1 cellular context compared by ENCODE assay signal in the genomic region with DNA sequence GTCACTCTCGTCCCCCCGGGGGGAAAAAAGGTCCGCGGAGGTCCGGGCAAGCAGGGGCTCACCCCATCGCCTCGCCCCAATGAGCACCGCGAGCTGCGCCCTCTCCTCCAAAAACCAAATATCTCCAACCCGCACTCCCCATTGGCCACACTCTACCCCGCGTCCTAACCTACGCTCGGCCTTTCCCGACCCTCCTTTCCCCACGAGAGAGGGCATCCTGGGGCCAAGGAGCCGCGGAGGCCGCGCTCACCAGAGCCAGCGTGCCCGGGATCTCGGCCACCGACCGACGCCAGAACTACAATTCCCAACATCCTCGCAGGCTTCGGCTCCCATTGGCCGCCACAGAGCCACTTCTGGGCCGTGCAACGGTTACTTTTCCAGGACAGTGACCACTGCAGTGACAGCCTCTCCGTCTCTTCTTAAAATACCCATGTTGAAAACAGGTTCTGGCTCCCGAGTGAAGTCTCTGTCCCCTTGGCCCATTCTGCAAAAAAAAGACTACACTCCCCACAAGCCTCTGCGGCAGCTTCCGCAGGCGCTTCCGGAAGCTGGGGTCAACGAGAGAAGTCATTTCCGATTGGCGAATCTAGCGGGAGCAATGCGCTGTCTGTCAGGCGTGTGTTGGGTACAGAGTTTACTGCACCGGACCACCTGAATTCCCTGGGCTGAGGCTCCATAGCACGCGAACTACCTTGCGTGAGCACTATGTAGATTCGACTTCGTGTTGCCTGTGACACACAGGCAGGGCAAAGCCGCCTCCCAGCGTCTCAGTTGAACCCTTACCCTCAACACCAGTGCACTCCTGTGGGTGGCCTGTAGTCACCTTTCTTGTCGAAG.
TF ChIP-seq lines count a peak whose summit lies in the region.

A gene (minus strand): TSS at position 285 of the 837 bp plus-strand sequence. CDS start 15,020 bp downstream, outside the sequence.

TF ChIP-seq in HepG2, 621 proteins besides CTCF, POLR2A, EP300 and RAD21 (continued from another document and continues in another):
- TF ChIP-seq MAZ (IDR thresholded peaks at IDR 0.05; ENCODE audit: borderline replicate concordance, low read depth, low read length) (peak; percentile 21; the same call in 1 of the 2 replicates), MAZ (CRISPR knock-in tag; IDR thresholded peaks at IDR 0.05; ENCODE audit: low read depth) (peak; percentile 83), ZNF589 (CRISPR knock-in tag; conservative IDR thresholded peaks at IDR 0.05) (0 out of 2 replicates have a peak, but pooled peaks have one; percentile 15), NKX3-1 (CRISPR knock-in tag; IDR thresholded peaks at IDR 0.05) (no peak), ZNF7 (CRISPR knock-in tag; IDR thresholded peaks at IDR 0.05) (no peak), FOXK2 (IDR thresholded peaks at IDR 0.05) (no peak), JARID2 (CRISPR knock-in tag; IDR thresholded peaks at IDR 0.05; ENCODE audit: insufficient replicate concordance) (peak; percentile 48), SP2 (CRISPR knock-in tag; IDR thresholded peaks at IDR 0.05) (peak; percentile 76), ZNF790 (CRISPR knock-in tag; IDR thresholded peaks at IDR 0.05; ENCODE audit: borderline replicate concordance) (no peak; the same call in 1 of the 2 replicates), ATRX (CRISPR knock-in tag; IDR thresholded peaks at IDR 0.05; ENCODE audit: borderline replicate concordance) (no peak), TMF1 (CRISPR knock-in tag; IDR thresholded peaks at IDR 0.05; ENCODE audit: low read depth) (peak; percentile 96; the same call in 1 of the 2 replicates), PAX8 (CRISPR knock-in tag; IDR thresholded peaks at IDR 0.05; ENCODE audit: borderline replicate concordance) (0 out of 2 replicates have a peak, but pooled peaks have one; percentile 80), FOXO1 (CRISPR knock-in tag; IDR thresholded peaks at IDR 0.05) (peak; percentile 70; the same call in 1 of the 2 replicates), PITX1 (CRISPR knock-in tag; IDR thresholded peaks at IDR 0.05) (peak; percentile 84), SNRNP70 (IDR thresholded peaks at IDR 0.05; ENCODE audit: low read depth, low read length) (no peak), POGZ (CRISPR knock-in tag; IDR thresholded peaks at IDR 0.05) (no peak; the same call in 1 of the 2 replicates), ZFP36L1 (CRISPR knock-in tag; IDR thresholded peaks at IDR 0.05) (no peak), ZNF564 (CRISPR knock-in tag; IDR thresholded peaks at IDR 0.05) (peak; percentile 61; the same call in 1 of the 2 replicates), XRCC5 (optimal IDR thresholded peaks at IDR 0.05; ENCODE audit: low read length) (peak; percentile 69), KDM3A (CRISPR knock-in tag; IDR thresholded peaks at IDR 0.05; ENCODE audit: low read depth) (peak; percentile 49; the same call in 1 of the 2 replicates), BORCS8-MEF2B (CRISPR knock-in tag; IDR thresholded peaks at IDR 0.05) (peak; percentile 94), NCOA1 (CRISPR knock-in tag; IDR thresholded peaks at IDR 0.05) (peak; percentile 84; the same call in 1 of the 2 replicates), ZNF34 (CRISPR knock-in tag; IDR thresholded peaks at IDR 0.05; ENCODE audit: borderline replicate concordance) (no peak), HNRNPK (IDR thresholded peaks at IDR 0.05; ENCODE audit: low read depth, low read length, poor library complexity, severe bottlenecking) (no peak), MED1 (CRISPR knock-in tag; IDR thresholded peaks at IDR 0.05) (peak; percentile 66; the same call in 1 of the 2 replicates)
- TF ChIP-seq, protein P1, sequence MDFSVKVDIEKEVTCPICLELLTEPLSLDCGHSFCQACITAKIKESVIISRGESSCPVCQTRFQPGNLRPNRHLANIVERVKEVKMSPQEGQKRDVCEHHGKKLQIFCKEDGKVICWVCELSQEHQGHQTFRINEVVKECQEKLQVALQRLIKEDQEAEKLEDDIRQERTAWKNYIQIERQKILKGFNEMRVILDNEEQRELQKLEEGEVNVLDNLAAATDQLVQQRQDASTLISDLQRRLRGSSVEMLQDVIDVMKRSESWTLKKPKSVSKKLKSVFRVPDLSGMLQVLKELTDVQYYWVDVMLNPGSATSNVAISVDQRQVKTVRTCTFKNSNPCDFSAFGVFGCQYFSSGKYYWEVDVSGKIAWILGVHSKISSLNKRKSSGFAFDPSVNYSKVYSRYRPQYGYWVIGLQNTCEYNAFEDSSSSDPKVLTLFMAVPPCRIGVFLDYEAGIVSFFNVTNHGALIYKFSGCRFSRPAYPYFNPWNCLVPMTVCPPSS (IDR thresholded peaks at IDR 0.05): no peak
- TF ChIP-seq, protein P2, sequence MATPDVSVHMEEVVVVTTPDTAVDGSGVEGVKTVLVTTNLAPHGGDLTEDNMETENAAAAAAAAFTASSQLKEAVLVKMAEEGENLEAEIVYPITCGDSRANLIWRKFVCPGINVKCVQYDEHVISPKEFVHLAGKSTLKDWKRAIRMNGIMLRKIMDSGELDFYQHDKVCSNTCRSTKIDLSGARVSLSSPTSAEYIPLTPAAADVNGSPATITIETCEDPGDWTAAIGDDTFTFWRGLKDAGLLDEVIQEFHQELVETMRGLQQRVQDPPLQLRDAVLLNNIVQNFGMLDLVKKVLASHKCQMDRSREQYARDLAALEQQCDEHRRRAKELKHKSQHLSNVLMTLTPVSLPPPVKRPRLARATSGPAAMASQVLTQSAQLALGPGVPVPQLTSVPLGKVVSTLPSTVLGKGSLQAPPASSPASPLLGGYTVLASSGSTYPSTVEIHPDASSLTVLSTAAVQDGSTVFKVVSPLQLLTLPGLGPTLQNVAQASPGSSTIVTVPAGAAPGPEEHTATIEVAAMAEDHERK (CRISPR knock-in tag; IDR thresholded peaks at IDR 0.05; ENCODE audit: low read depth): peak; percentile 25; the same call in 1 of the 2 replicates
- TF ChIP-seq, protein P3, sequence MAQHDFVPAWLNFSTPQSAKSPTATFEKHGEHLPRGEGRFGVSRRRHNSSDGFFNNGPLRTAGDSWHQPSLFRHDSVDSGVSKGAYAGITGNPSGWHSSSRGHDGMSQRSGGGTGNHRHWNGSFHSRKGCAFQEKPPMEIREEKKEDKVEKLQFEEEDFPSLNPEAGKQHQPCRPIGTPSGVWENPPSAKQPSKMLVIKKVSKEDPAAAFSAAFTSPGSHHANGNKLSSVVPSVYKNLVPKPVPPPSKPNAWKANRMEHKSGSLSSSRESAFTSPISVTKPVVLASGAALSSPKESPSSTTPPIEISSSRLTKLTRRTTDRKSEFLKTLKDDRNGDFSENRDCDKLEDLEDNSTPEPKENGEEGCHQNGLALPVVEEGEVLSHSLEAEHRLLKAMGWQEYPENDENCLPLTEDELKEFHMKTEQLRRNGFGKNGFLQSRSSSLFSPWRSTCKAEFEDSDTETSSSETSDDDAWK (CRISPR knock-in tag; IDR thresholded peaks at IDR 0.05): no peak
- TF ChIP-seq, protein P4, sequence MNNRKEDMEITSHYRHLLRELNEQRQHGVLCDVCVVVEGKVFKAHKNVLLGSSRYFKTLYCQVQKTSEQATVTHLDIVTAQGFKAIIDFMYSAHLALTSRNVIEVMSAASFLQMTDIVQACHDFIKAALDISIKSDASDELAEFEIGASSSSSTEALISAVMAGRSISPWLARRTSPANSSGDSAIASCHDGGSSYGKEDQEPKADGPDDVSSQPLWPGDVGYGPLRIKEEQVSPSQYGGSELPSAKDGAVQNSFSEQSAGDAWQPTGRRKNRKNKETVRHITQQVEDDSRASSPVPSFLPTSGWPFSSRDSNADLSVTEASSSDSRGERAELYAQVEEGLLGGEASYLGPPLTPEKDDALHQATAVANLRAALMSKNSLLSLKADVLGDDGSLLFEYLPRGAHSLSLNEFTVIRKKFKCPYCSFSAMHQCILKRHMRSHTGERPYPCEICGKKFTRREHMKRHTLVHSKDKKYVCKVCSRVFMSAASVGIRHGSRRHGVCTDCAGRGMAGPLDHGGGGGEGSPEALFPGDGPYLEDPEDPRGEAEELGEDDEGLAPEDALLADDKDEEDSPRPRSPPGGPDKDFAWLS (CRISPR knock-in tag; IDR thresholded peaks at IDR 0.05; ENCODE audit: borderline replicate concordance): no peak
- TF ChIP-seq, protein P5, sequence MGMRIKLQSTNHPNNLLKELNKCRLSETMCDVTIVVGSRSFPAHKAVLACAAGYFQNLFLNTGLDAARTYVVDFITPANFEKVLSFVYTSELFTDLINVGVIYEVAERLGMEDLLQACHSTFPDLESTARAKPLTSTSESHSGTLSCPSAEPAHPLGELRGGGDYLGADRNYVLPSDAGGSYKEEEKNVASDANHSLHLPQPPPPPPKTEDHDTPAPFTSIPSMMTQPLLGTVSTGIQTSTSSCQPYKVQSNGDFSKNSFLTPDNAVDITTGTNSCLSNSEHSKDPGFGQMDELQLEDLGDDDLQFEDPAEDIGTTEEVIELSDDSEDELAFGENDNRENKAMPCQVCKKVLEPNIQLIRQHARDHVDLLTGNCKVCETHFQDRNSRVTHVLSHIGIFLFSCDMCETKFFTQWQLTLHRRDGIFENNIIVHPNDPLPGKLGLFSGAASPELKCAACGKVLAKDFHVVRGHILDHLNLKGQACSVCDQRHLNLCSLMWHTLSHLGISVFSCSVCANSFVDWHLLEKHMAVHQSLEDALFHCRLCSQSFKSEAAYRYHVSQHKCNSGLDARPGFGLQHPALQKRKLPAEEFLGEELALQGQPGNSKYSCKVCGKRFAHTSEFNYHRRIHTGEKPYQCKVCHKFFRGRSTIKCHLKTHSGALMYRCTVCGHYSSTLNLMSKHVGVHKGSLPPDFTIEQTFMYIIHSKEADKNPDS (CRISPR knock-in tag; IDR thresholded peaks at IDR 0.05): no peak
- TF ChIP-seq, protein P6, sequence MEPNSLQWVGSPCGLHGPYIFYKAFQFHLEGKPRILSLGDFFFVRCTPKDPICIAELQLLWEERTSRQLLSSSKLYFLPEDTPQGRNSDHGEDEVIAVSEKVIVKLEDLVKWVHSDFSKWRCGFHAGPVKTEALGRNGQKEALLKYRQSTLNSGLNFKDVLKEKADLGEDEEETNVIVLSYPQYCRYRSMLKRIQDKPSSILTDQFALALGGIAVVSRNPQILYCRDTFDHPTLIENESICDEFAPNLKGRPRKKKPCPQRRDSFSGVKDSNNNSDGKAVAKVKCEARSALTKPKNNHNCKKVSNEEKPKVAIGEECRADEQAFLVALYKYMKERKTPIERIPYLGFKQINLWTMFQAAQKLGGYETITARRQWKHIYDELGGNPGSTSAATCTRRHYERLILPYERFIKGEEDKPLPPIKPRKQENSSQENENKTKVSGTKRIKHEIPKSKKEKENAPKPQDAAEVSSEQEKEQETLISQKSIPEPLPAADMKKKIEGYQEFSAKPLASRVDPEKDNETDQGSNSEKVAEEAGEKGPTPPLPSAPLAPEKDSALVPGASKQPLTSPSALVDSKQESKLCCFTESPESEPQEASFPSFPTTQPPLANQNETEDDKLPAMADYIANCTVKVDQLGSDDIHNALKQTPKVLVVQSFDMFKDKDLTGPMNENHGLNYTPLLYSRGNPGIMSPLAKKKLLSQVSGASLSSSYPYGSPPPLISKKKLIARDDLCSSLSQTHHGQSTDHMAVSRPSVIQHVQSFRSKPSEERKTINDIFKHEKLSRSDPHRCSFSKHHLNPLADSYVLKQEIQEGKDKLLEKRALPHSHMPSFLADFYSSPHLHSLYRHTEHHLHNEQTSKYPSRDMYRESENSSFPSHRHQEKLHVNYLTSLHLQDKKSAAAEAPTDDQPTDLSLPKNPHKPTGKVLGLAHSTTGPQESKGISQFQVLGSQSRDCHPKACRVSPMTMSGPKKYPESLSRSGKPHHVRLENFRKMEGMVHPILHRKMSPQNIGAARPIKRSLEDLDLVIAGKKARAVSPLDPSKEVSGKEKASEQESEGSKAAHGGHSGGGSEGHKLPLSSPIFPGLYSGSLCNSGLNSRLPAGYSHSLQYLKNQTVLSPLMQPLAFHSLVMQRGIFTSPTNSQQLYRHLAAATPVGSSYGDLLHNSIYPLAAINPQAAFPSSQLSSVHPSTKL (CRISPR knock-in tag; IDR thresholded peaks at IDR 0.05): peak; percentile 37; the same call in 1 of the 2 replicates
- TF ChIP-seq, protein P7, sequence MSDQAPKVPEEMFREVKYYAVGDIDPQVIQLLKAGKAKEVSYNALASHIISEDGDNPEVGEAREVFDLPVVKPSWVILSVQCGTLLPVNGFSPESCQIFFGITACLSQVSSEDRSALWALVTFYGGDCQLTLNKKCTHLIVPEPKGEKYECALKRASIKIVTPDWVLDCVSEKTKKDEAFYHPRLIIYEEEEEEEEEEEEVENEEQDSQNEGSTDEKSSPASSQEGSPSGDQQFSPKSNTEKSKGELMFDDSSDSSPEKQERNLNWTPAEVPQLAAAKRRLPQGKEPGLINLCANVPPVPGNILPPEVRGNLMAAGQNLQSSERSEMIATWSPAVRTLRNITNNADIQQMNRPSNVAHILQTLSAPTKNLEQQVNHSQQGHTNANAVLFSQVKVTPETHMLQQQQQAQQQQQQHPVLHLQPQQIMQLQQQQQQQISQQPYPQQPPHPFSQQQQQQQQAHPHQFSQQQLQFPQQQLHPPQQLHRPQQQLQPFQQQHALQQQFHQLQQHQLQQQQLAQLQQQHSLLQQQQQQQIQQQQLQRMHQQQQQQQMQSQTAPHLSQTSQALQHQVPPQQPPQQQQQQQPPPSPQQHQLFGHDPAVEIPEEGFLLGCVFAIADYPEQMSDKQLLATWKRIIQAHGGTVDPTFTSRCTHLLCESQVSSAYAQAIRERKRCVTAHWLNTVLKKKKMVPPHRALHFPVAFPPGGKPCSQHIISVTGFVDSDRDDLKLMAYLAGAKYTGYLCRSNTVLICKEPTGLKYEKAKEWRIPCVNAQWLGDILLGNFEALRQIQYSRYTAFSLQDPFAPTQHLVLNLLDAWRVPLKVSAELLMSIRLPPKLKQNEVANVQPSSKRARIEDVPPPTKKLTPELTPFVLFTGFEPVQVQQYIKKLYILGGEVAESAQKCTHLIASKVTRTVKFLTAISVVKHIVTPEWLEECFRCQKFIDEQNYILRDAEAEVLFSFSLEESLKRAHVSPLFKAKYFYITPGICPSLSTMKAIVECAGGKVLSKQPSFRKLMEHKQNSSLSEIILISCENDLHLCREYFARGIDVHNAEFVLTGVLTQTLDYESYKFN (CRISPR knock-in tag; conservative IDR thresholded peaks at IDR 0.05): peak; percentile 67
- TF ChIP-seq, protein P8, sequence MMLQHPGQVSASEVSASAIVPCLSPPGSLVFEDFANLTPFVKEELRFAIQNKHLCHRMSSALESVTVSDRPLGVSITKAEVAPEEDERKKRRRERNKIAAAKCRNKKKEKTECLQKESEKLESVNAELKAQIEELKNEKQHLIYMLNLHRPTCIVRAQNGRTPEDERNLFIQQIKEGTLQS (CRISPR knock-in tag; IDR thresholded peaks at IDR 0.05): peak; percentile 68
- TF ChIP-seq, protein P9, sequence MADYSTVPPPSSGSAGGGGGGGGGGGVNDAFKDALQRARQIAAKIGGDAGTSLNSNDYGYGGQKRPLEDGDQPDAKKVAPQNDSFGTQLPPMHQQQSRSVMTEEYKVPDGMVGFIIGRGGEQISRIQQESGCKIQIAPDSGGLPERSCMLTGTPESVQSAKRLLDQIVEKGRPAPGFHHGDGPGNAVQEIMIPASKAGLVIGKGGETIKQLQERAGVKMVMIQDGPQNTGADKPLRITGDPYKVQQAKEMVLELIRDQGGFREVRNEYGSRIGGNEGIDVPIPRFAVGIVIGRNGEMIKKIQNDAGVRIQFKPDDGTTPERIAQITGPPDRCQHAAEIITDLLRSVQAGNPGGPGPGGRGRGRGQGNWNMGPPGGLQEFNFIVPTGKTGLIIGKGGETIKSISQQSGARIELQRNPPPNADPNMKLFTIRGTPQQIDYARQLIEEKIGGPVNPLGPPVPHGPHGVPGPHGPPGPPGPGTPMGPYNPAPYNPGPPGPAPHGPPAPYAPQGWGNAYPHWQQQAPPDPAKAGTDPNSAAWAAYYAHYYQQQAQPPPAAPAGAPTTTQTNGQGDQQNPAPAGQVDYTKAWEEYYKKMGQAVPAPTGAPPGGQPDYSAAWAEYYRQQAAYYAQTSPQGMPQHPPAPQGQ (CRISPR knock-in tag; IDR thresholded peaks at IDR 0.05; ENCODE audit: borderline replicate concordance): no peak
